25 cellular contexts compared by ENCODE assay signal in the genomic region with DNA sequence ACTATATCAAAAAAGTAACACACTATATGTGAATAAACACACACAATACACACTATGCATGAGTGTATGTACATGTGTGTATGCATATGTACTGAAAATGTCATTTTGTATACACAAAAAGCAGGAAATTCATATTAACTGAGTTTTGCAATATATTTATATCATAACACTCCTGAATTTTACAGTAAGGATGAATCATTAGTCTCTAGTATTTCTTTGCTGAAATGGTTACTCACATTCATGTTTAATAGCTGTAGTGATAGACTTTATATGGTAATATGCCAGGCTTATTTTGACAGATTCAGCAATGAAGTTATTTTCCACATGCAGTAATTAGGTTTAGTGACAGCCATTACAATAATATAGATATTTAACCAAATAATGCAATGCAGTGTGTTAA.
"Had no signal": no experiment of that assay in that cellular context is flagged by ENCODE, and none has a peak within 500 bp of the region (broad histone marks: within the 10 kb centered on the region; RNA-seq: fewer than 3 reads in every experiment).

No MANE protein-coding gene starts in this region.

- H3K9ac ChIP-seq: parathyroid adenoma had no signal

- FAIRE-seq: endometrium had no signal

- H3K4me3 ChIP-seq: colonic mucosa, lung, stomach, thoracic aorta, upper lobe of left lung had no signal

- H3K4me1 ChIP-seq: colonic mucosa, foreskin keratinocyte, parathyroid adenoma, stomach, upper lobe of left lung had no signal

- DNase-seq: activated CD4-positive, alpha-beta memory T cell treated with anti-CD3 and anti-CD28 coated beads for 36 hours; activated CD4-positive, alpha-beta T cell treated with anti-CD3 and anti-CD28 coated beads for 4 hours; activated CD8-positive, alpha-beta memory T cell treated with anti-CD3 and anti-CD28 coated beads, Interleukin-2, amount 10 ng/mL, durations not matched to agents 7 days and 5 days; amygdala; colonic mucosa; glutamatergic neuron; hippocampal formation; islet precursor cell; left colon; stimulated activated CD4-positive, alpha-beta T cell treated with anti-CD3 and anti-CD28 coated beads, Interleukin-4, amount 100 ng/mL, for 24 hours; stomach; upper lobe of left lung; WERI-Rb-1 had no signal

- H3K36me3 Mint-ChIP-seq: activated CD4-positive, alpha-beta memory T cell treated with anti-CD3 and anti-CD28 coated beads for 36 hours; activated naive CD8-positive, alpha-beta T cell; brain; stimulated activated effector memory CD8-positive, alpha-beta T cell treated with anti-CD3 and anti-CD28 coated beads, Interleukin-12 subunit alpha, Interleukin-12 subunit beta, amount 100 ng/mL, for 72 hours had no signal

- H3K79me2 ChIP-seq: parathyroid adenoma had no signal

- H3K4me1 Mint-ChIP-seq: brain; central memory CD8-positive, alpha-beta T cell; mesothelial cell of epicardium; nephron had no signal

- ATAC-seq: activated CD8-positive, alpha-beta memory T cell treated with anti-CD3 and anti-CD28 coated beads, Interleukin-2, amount 10 ng/mL, durations not matched to agents 7 days and 5 days; foreskin keratinocyte; left colon; sciatic nerve; stimulated activated effector memory CD8-positive, alpha-beta T cell treated with anti-CD3 and anti-CD28 coated beads, Interleukin-12 subunit alpha, Interleukin-12 subunit beta, amount 100 ng/mL, for 72 hours had no signal

- H3K4me3 Mint-ChIP-seq: activated CD4-positive, alpha-beta memory T cell treated with anti-CD3 and anti-CD28 coated beads for 36 hours; activated CD8-positive, alpha-beta memory T cell treated with anti-CD3 and anti-CD28 coated beads, Interleukin-2, amount 10 ng/mL, durations not matched to agents 7 days and 5 days; activated naive CD8-positive, alpha-beta T cell; brain; central memory CD8-positive, alpha-beta T cell; mesothelial cell of epicardium; nephron; stimulated activated effector memory CD8-positive, alpha-beta T cell treated with anti-CD3 and anti-CD28 coated beads, Interleukin-12 subunit alpha, Interleukin-12 subunit beta, amount 100 ng/mL, for 72 hours had no signal

- H2AFZ ChIP-seq: parathyroid adenoma had no signal

- H3K27ac Mint-ChIP-seq: activated CD4-positive, alpha-beta memory T cell treated with anti-CD3 and anti-CD28 coated beads for 36 hours; activated CD8-positive, alpha-beta memory T cell treated with anti-CD3 and anti-CD28 coated beads, Interleukin-2, amount 10 ng/mL, durations not matched to agents 7 days and 5 days; activated naive CD8-positive, alpha-beta T cell; brain; mesothelial cell of epicardium; nephron; stimulated activated effector memory CD8-positive, alpha-beta T cell treated with anti-CD3 and anti-CD28 coated beads, Interleukin-12 subunit alpha, Interleukin-12 subunit beta, amount 100 ng/mL, for 72 hours had no signal

- H3K9me3 ChIP-seq: colonic mucosa, stomach, upper lobe of left lung had no signal

- H3K27me3 ChIP-seq: colonic mucosa, foreskin keratinocyte, stomach, upper lobe of left lung had no signal

- H3K27ac ChIP-seq: colonic mucosa, foreskin keratinocyte, parathyroid adenoma, stomach, thoracic aorta, upper lobe of left lung, WERI-Rb-1 had no signal

- H3K27me3 Mint-ChIP-seq: activated CD8-positive, alpha-beta memory T cell treated with anti-CD3 and anti-CD28 coated beads, Interleukin-2, amount 10 ng/mL, durations not matched to agents 7 days and 5 days; activated naive CD8-positive, alpha-beta T cell; brain; central memory CD8-positive, alpha-beta T cell had no signal

- H3K36me3 ChIP-seq: colonic mucosa, stomach, thoracic aorta, upper lobe of left lung, WERI-Rb-1 had no signal
